ENCODE assay signal across 8 cellular contexts in the genomic region with DNA sequence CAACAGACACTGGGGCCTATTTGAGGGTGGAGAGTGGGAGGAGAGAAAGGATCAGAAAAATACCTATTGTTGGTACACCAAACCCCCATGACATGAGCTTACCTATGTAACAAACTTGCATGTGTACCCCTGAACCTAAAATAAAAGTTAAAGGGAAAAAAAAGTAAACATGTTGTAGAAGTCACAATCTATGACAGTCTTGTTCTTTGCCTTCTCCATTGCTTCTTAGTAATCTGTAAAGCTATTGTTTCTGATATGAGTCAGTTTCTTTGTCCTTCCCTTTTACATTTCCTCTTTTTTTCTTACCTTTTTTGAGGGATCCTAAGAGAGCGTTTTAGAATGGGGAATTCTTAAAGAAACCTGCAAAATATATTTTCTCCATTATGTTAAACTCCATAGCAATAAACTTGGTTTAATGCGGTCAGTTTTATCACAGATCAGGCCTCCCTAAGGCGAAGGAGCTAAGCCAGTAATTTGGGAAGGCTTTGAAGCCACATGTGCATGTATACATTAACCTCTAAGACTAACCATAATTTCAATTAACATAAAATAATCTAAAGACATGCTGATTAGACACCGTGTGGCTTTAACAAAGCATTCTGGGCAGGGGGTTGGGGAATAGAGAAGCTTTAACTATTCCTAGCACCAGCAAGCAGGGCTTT.
A peak's percentile ranks its signal among the peaks of the same experiment; 100 is the strongest.
DNase-seq lines count a peak whose midpoint lies in the region; ATAC-seq, FAIRE-seq and TF ChIP-seq lines count a peak whose summit lies in the region.

No MANE protein-coding gene starts in this region.

- POLR2A ChIA-PET in Panc1 (lab: Charles Lee) = interaction anchor here (0.6 kb wide), 1 partner anchor 710 kb away, joined by 4 read pairs; no protein-coding TSS in a partner anchor

- DNase-seq in D721Med (ENCODE audit: insufficient read length, low spot score) (no peak), H54 (ENCODE audit: insufficient read length, low spot score) (no peak), Panc1 (ENCODE audit: low read depth, low spot score) (no peak), left lung (no peak), head of caudate nucleus (no peak), hypothalamus (lab: John Stamatoyannopoulos, UW) (no peak)
- DNase-seq in activated T-cell treated with anti-CD3 and anti-CD28 coated beads, Interleukin-2, amount 50 U/mL, for 4 hours = no peak

- TF ChIP-seq POLR2A in H54 (IDR thresholded peaks at IDR 0.05; ENCODE audit: low read depth, low read length) = no peak

- H3K27me3 Mint-ChIP-seq in activated T-cell treated with anti-CD3 and anti-CD28 coated beads, Interleukin-2, amount 50 U/mL, for 4 hours (ENCODE audit: low read depth) = no peaks in the 10 kb centered on the region

- intact Hi-C loops in Panc1 (cut with micrococcal nuclease; ENCODE audit: unreplicated experiment) (no loop called here), left lung (cut with DNase I) (no loop called here), head of caudate nucleus (cut with DNase I) (no loop called here)

- H3K27ac ChIP-seq in Panc1 (ENCODE audit: low read length) (peak overlapping the region; percentile 95), left lung (peak overlapping the region; percentile 13 to 60)

- H3K36me3 Mint-ChIP-seq in activated T-cell treated with anti-CD3 and anti-CD28 coated beads, Interleukin-2, amount 50 U/mL, for 4 hours (ENCODE audit: insufficient read depth) = peaks cover 3% of the 10 kb centered on the region

- H3K27me3 ChIP-seq in Panc1 (ENCODE audit: control insufficient read depth, insufficient read depth, low read length) = no peaks in the 10 kb centered on the region
- no peaks in the 10 kb centered on the region for H3K27me3 ChIP-seq in left lung

- H3K9me3 ChIP-seq in Panc1 (ENCODE audit: control insufficient read depth, insufficient read depth, low read depth, low read length) (peaks cover 20% of the 10 kb centered on the region), left lung (peaks cover 0 to 13% of the 10 kb centered on the region in 2 donors)

- CTCF ChIA-PET in Panc1 (lab: Charles Lee) = interaction anchor here (0.9 kb wide), 1 partner anchor 340 kb away, joined by 3 read pairs; no protein-coding TSS in a partner anchor

- peaks cover 19% of the 10 kb centered on the region for H3K9me3 Mint-ChIP-seq in activated T-cell treated with anti-CD3 and anti-CD28 coated beads, Interleukin-2, amount 50 U/mL, for 4 hours

- BruUV-seq in Panc1 (replicated peaks; lab: Mats Ljungman, UMichigan) = no TSS peak

- H3K4me3 ChIP-seq in Panc1 (ENCODE audit: low read depth in 2 of 2, low read length in 2 of 2) (no peak overlapping the region), left lung (no peak overlapping the region)

- H3K36me3 ChIP-seq in Panc1 (ENCODE audit: control insufficient read depth, insufficient read depth, low read length) (no peaks in the 10 kb centered on the region), left lung (no peaks in the 10 kb centered on the region)

- no peak overlapping the region for H3K4me3 Mint-ChIP-seq in activated T-cell treated with anti-CD3 and anti-CD28 coated beads, Interleukin-2, amount 50 U/mL, for 4 hours

- in situ Hi-C loops in Panc1 (cut with HindIII; ENCODE audit: low pct_unique_long_range_greater_than_20kb, low sequenced_read_pairs) = no loop called here

- H3K4me1 ChIP-seq in Panc1 (ENCODE audit: control insufficient read depth, insufficient read depth, low read length) = peaks cover 15% of the 10 kb centered on the region
- peaks cover 0 to 9% of the 10 kb centered on the region in 2 donors for H3K4me1 ChIP-seq in left lung

- H3K4me1 Mint-ChIP-seq in activated T-cell treated with anti-CD3 and anti-CD28 coated beads, Interleukin-2, amount 50 U/mL, for 4 hours (ENCODE audit: low read depth) = peaks cover 40% of the 10 kb centered on the region

- no peak for TF ChIP-seq CTCF in D721Med (IDR thresholded peaks at IDR 0.05; ENCODE audit: insufficient read depth, missing control alignments)
- TF ChIP-seq CTCF in Panc1 (IDR thresholded peaks at IDR 0.05) = no peak
- TF ChIP-seq CTCF in left lung (IDR thresholded peaks at IDR 0.05) = no peak

- FAIRE-seq in D721Med (lab: Jason Lieb, UNC) = peak; percentile 51
- peak; percentile 27 for FAIRE-seq in H54 (lab: Jason Lieb, UNC)

- ATAC-seq in Panc1 (peak; percentile 37; the same call in 1 of the 2 replicates), left lung (no peak)
- ATAC-seq in activated CD4-positive, CD25-positive, alpha-beta regulatory T cell treated with anti-CD3 and anti-CD28 coated beads, Interleukin-2, amount 50 U/mL, for 24 hours = no peak
- no peak for ATAC-seq in activated T-cell treated with anti-CD3 and anti-CD28 coated beads, Interleukin-2, amount 50 U/mL, for 4 hours
